ENCODE assay signal across 8 cellular contexts in genomic region chr6:30344868-30345671, GRCh38. TPM values are rescaled to one million over a fixed set of nuclear protein-coding genes. Genes with fewer than 3 reads are reported as not detected.
DNase-seq lines count a peak whose midpoint lies in the region; ATAC-seq, FAIRE-seq and TF ChIP-seq lines count a peak whose summit lies in the region.

Gene RPP21 (plus strand): TSS chr6:30345156. CDS start chr6:30345172, 16 bp downstream.

- CTCF ChIA-PET in OCI-LY7 (lab: Charles Lee; ENCODE audit: unreplicated experiment) = no interaction called here

- peak within 1 kb of the TSS; percentile 82 for H3K4me3 ChIP-seq in OCI-LY7 (ENCODE audit: low read depth, low read length, poor library complexity, severe bottlenecking)
- peak within 1 kb of the TSS; percentile 71 for H3K4me3 ChIP-seq in mucosa of descending colon

- peak within 1 kb of the TSS; percentile 52 for H3K27ac ChIP-seq in OCI-LY7 (ENCODE audit: low read depth, low read length, poor library complexity, severe bottlenecking)

- POLR2A ChIA-PET in OCI-LY7 (lab: Charles Lee) = no interaction called here

- DNase-seq in D721Med (ENCODE audit: insufficient read length, low spot score) = peak; percentile 80
- DNase-seq in HuH-7.5 (ENCODE audit: low spot score) = peak; percentile 77
- DNase-seq in OCI-LY7 (ENCODE audit: low spot score) = peak; percentile 88
- peak; percentile 85 for DNase-seq in activated T-cell treated with anti-CD3 and anti-CD28 coated beads for 24 hours (ENCODE audit: low read depth)
- DNase-seq in epidermal melanocyte (ENCODE audit: insufficient read length, low spot score) = peak; percentile 90
- DNase-seq in mucosa of descending colon = peak; percentile 91 to 93 (median 92)
- DNase-seq in stimulated activated CD8-positive, alpha-beta memory T cell treated with anti-CD3 and anti-CD28 coated beads, Interleukin-4, amount 100 ng/mL, for 1 hour (ENCODE audit: low read depth in 2 of 2, low spot score in 1 of 2) = peak; percentile 64 to 76

- peak; percentile 85 for ATAC-seq in GM21526 (IDR thresholded peaks at IDR 0.05; ENCODE audit: low FRiP score, unreplicated experiment)
- ATAC-seq in mucosa of descending colon = peak; percentile 99

- H3K4me2 ChIP-seq in OCI-LY7 (ENCODE audit: low read length) = peak within 1 kb of the TSS; percentile 79

- intact Hi-C loops in OCI-LY7 (cut with micrococcal nuclease; ENCODE audit: unreplicated experiment) = loop anchor here (1.0 to 10.0 kb wide), 4 partner anchors 18 to 280 kb away; partner anchors contain the start of genes POLR1H, PPP1R11 and TRIM26
- intact Hi-C loops in mucosa of descending colon (cut with DNase I, micrococcal nuclease) = no loop called here

- H3K9me3 ChIP-seq in OCI-LY7 (ENCODE audit: low read length) (no peaks in the 10 kb centered on the region), mucosa of descending colon (no peaks in the 10 kb centered on the region)

- H3K36me3 ChIP-seq in OCI-LY7 (ENCODE audit: insufficient read depth, low read length) = peaks cover 30% of the 10 kb centered on the region
- H3K36me3 ChIP-seq in mucosa of descending colon (ENCODE audit: low read depth) = no peaks in the 10 kb centered on the region

- no TSS peak for BruUV-seq in OCI-LY7 (replicated peaks; lab: Mats Ljungman, UMichigan)

- peak within 1 kb of the TSS; percentile 63; the same call in 1 of the 2 replicates for H2AFZ ChIP-seq in OCI-LY7 (ENCODE audit: low read length)

- no peaks in the 10 kb centered on the region for H3K9me2 ChIP-seq in OCI-LY7 (ENCODE audit: insufficient read depth, low read length)

- H3K4me1 ChIP-seq in OCI-LY7 (ENCODE audit: insufficient read depth, low read length, poor library complexity, severe bottlenecking) (peaks cover 23% of the 10 kb centered on the region), mucosa of descending colon (ENCODE audit: low read depth) (no peaks in the 10 kb centered on the region)

- TF ChIP-seq CTCF in D721Med (IDR thresholded peaks at IDR 0.05; ENCODE audit: insufficient read depth, missing control alignments) (no peak), OCI-LY7 (conservative IDR thresholded peaks at IDR 0.05; ENCODE audit: low read length) (no peak), mucosa of descending colon (IDR thresholded peaks at IDR 0.05) (no peak)

- FAIRE-seq in D721Med (lab: Jason Lieb, UNC) = no peak

- no peaks in the 10 kb centered on the region for H4K20me1 ChIP-seq in OCI-LY7 (ENCODE audit: insufficient read depth, low read length)

- H3K79me2 ChIP-seq in OCI-LY7 (ENCODE audit: insufficient read depth, low read depth, low read length) = peaks cover 7% of the 10 kb centered on the region; the same call in 1 of the 2 replicates

RNA-seq across cellular contexts. Expression of gene RPP21, which starts in this region (rescaled TPM):
- 77.3 and 88.1 TPM in 2 replicates for total RNA-seq in OCI-LY7 (2014; rRNA removed; shearing (Covaris generic))
- total RNA-seq in OCI-LY7 (2022) (50.4 and 51.4 TPM in 2 replicates), mucosa of descending colon (10 to 100 TPM; 34.9 to 66.8 (median 35.1) TPM)

Comparison
In these comparisons a context has a peak if more than half of its experiments do, and no peak if none do; other contexts are left out.
1. Peak in every context shown above with its lines: DNase-seq, ATAC-seq, H3K4me3 ChIP-seq and H3K27ac ChIP-seq.